Comparison of ENCODE assay signal across 8 cellular contexts in the genomic region with DNA sequence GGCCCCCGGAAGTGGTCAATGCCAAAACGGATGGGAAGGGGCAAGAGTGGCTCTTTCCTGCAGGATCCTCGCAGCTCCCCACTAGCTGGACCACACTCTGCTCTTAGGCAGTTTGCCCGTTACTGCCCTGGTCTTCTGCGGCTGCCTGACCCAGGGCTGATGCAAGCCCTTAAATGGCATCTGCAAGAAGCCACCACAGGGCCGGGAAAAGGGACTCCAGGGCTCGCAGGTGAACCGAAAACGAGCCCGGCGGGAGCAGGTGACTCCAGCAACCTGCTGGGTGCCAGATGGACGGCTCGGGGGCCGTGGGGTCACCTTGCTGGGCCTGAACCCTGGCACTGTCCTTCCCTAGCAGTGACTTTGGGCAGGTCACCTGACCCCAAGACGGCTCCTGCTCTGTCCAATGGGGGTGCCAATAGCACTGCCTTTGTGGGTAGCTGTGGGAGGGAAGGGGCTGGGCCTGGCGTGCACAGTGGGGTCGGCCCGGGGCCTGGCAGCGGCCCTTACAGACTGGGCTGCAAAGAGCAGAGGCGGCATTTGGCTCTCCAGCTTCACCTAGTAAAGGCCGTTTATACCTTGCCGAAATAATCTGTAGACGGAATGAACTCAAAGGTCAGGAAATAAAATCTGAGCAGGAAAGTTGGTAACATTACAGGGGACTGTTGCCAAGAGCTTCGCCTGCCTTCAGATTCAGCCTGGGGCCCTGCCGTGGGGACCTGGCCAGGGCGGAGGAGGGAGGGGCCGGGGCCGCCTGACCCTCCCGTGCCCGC. TPM values are rescaled to one million over a fixed set of nuclear protein-coding genes. Genes with fewer than 3 reads are reported as not detected.
A peak's percentile ranks its signal among the peaks of the same experiment; 100 is the strongest.
DNase-seq lines count a peak whose midpoint lies in the region; ATAC-seq, FAIRE-seq and TF ChIP-seq lines count a peak whose summit lies in the region.

No MANE protein-coding gene starts in this region.

- no peaks in the 10 kb centered on the region for H3K9me3 ChIP-seq in GM12878 (replicated peaks; ENCODE audit: control insufficient read depth, insufficient read depth, low read length)
- H3K9me3 ChIP-seq in HepG2 (ENCODE audit: low read length) = no peaks in the 10 kb centered on the region
- no peaks in the 10 kb centered on the region for H3K9me3 ChIP-seq in thymus (ENCODE audit: control insufficient read depth)

- in situ Hi-C loops in GM12878 (cut with MboI) = no loop called here
- in situ Hi-C loops in HepG2 (cut with HindIII; ENCODE audit: extremely low pct_ligation_motif_present, low pct_unique_long_range_greater_than_20kb) = no loop called here

- BruUV-seq in GM12878 (replicated peaks; lab: Mats Ljungman, UMichigan) (TSS peak; percentile 95), HepG2 (replicated peaks; lab: Mats Ljungman, UMichigan) (TSS peak; percentile 58)

- FAIRE-seq in GM12878 (lab: Jason Lieb, UNC) (no peak), HepG2 (lab: Jason Lieb, UNC) (peak; percentile 80)

- POLR2A ChIA-PET in GM12878 (lab: Charles Lee) (interaction anchor here (0.9 to 1.8 kb wide), 8 partner anchors 8 to 158 kb away, joined by 3 to 19 read pairs (median 5); a partner anchor contains a TSS), HepG2 (lab: Yijun Ruan, JAX) (interaction anchor here (0.9 to 3.4 kb wide), 11 partner anchors 11 to 210 kb away, joined by 4 to 41 read pairs (median 8); a partner anchor contains a TSS)

- peaks cover 8% of the 10 kb centered on the region for H3K4me1 ChIP-seq in GM12878 (ENCODE audit: control insufficient read depth, insufficient read depth, low read length)
- H3K4me1 ChIP-seq in HepG2 (ENCODE audit: insufficient read depth, low read length) = peaks cover 30% of the 10 kb centered on the region
- H3K4me1 ChIP-seq in thymus (ENCODE audit: control insufficient read depth, insufficient read depth, low read length) = peaks cover 18% of the 10 kb centered on the region

- H4K20me1 ChIP-seq in GM12878 (ENCODE audit: control insufficient read depth, insufficient read depth) = no peaks in the 10 kb centered on the region
- H4K20me1 ChIP-seq in HepG2 (ENCODE audit: insufficient read depth, low read length) = no peaks in the 10 kb centered on the region

- TF ChIP-seq EP300 in GM12878 (IDR thresholded peaks at IDR 0.05; ENCODE audit: borderline replicate concordance in 1 of 2, control insufficient read depth in 1 of 2, low read depth in 2 of 2, low read length in 2 of 2) (no peak), HepG2 (IDR thresholded peaks at IDR 0.05; ENCODE audit: low read depth in 2 of 2, low read length in 2 of 2) (no peak), HepG2 (CRISPR knock-in tag; IDR thresholded peaks at IDR 0.05; ENCODE audit: borderline replicate concordance) (no peak)

- TF ChIP-seq RAD21 in GM12878 (IDR thresholded peaks at IDR 0.05; ENCODE audit: insufficient read depth, low read depth, low read length) (no peak), HepG2 (CRISPR knock-in tag; IDR thresholded peaks at IDR 0.05) (no peak)

- ATAC-seq in GM19452 (IDR thresholded peaks at IDR 0.05; ENCODE audit: unreplicated experiment) (peak; percentile 4), GM12878 (peak; percentile 73), HepG2 (peak; percentile 17)

- CTCF ChIA-PET in GM12878 (lab: Yijun Ruan, JAX) = interaction anchor here (1.1 to 1.5 kb wide), 2 partner anchors 8 to 28 kb away, joined by 6 to 7 read pairs; no protein-coding TSS in a partner anchor
- CTCF ChIA-PET in HepG2 (lab: Yijun Ruan, JAX; ENCODE audit: low intra/inter-chr PET ratio, low total read pairs) = no interaction called here

- peak overlapping the region; percentile 89 for H3K9ac ChIP-seq in GM12878 (ENCODE audit: control insufficient read depth, insufficient read depth, low read length)
- H3K9ac ChIP-seq in HepG2 (ENCODE audit: insufficient read depth, low read depth, low read length) = peak overlapping the region; percentile 81

- H2AFZ ChIP-seq in GM12878 (ENCODE audit: control insufficient read depth, low read depth, low read length) (no peak overlapping the region; the same call in 1 of the 2 replicates), HepG2 (ENCODE audit: low read length) (no peak overlapping the region)

- RAD21 ChIA-PET in GM12878 (lab: Charles Lee; ENCODE audit: unreplicated experiment) = interaction anchor here (0.7 to 2.2 kb wide), 5 partner anchors 8 to 27 kb away, joined by 3 to 10 read pairs (median 6); no protein-coding TSS in a partner anchor

- H3K27ac ChIP-seq in C4-2B = peak overlapping the region; percentile 98
- H3K27ac ChIP-seq in GM12878 (ENCODE audit: control insufficient read depth, insufficient read depth) = peak overlapping the region; percentile 83
- H3K27ac ChIP-seq in HepG2 (ENCODE audit: extremely low read length, insufficient read depth, low read length) = peak overlapping the region; percentile 96
- peak overlapping the region; percentile 34 for H3K27ac ChIP-seq in thymus (ENCODE audit: low read depth)

- no peak for TF ChIP-seq POLR2A in GM12878 (IDR thresholded peaks at IDR 0.05; ENCODE audit: low read depth, low read length)
- TF ChIP-seq POLR2A in HepG2 (IDR thresholded peaks at IDR 0.05; ENCODE audit: insufficient read depth in 1 of 2, low read depth in 2 of 2, low read length in 2 of 2) = peak in 1 of 2 experiments; percentile 62; a peak in 2 of 4 replicates

- H3K27me3 ChIP-seq in GM12878 (replicated peaks in 1 of 2; ENCODE audit: control insufficient read depth in 2 of 2, insufficient read depth in 2 of 2, low read length in 1 of 2) (no peaks in the 10 kb centered on the region), HepG2 (ENCODE audit: control insufficient read depth in 1 of 2, insufficient read depth in 2 of 2, low read length in 2 of 2) (no peaks in the 10 kb centered on the region; a peak in 1 of 5 replicates), thymus (ENCODE audit: control insufficient read depth, insufficient read depth) (no peaks in the 10 kb centered on the region)

- 37% methylated on average over 30 of the region's 30 CpGs for WGBS in GM12878 (ENCODE audit: insufficient coverage, insufficient replicate concordance, low lambda C conversion rate, missing lambda C conversion rate)
- 11% methylated on average over 7 of the region's 30 CpGs for WGBS in HepG2 (ENCODE audit: low lambda C conversion rate)
- WGBS in thymus = 48% methylated on average over 30 of the region's 30 CpGs

- H3K79me2 ChIP-seq in GM12878 (ENCODE audit: control insufficient read depth, insufficient read depth, low read length) = peaks cover 31% of the 10 kb centered on the region
- no peaks in the 10 kb centered on the region for H3K79me2 ChIP-seq in HepG2 (ENCODE audit: insufficient read depth, low read length)

- TF ChIP-seq CTCF in C4-2B (conservative IDR thresholded peaks at IDR 0.05) (no peak), LNCaP clone FGC (IDR thresholded peaks at IDR 0.05; ENCODE audit: control insufficient read depth, extremely low read depth, insufficient read depth) (no peak), GM12878 (IDR thresholded peaks at IDR 0.05 in 2 of 3, conservative IDR thresholded peaks at IDR 0.05 in 1 of 3; ENCODE audit: control insufficient read depth in 2 of 3, extremely low read depth in 1 of 3, insufficient read depth in 1 of 3, low read depth in 3 of 3, low read length in 3 of 3) (no peak), HepG2 (CRISPR knock-in tag; IDR thresholded peaks at IDR 0.05) (no peak)

- intact Hi-C loops in GM12878 (cut with micrococcal nuclease; ENCODE audit: unreplicated experiment) = loop anchor here (1.0 kb wide), 1 partner anchor 8 kb away; no protein-coding TSS in a partner anchor
- intact Hi-C loops in HepG2 (cut with micrococcal nuclease; ENCODE audit: unreplicated experiment) = no loop called here

- H3K36me3 ChIP-seq in GM12878 (ENCODE audit: control insufficient read depth in 2 of 2, insufficient read depth in 2 of 2, low read length in 1 of 2) = peaks cover 0 to 3% of the 10 kb centered on the region in 2 experiments; a peak in 2 of 4 replicates
- no peaks in the 10 kb centered on the region for H3K36me3 ChIP-seq in HepG2 (replicated peaks in 1 of 2; ENCODE audit: control insufficient read depth in 1 of 2, insufficient read depth in 2 of 2, low read length in 2 of 2)
- H3K36me3 ChIP-seq in thymus (ENCODE audit: control insufficient read depth, insufficient read depth) = peaks cover 21% of the 10 kb centered on the region

- H3K4me3 ChIP-seq in LNCaP clone FGC (ENCODE audit: low read depth, low read length) = peak overlapping the region; percentile 64
- peak overlapping the region; percentile 92 for H3K4me3 ChIP-seq in GM12878
- peak overlapping the region; percentile 60 to 88 (median 83) for H3K4me3 ChIP-seq in HepG2 (replicated peaks in 1 of 3; ENCODE audit: insufficient read depth in 1 of 3, low read depth in 2 of 3, low read length in 3 of 3)
- H3K4me3 ChIP-seq in thymus (ENCODE audit: low read length) = peak overlapping the region; percentile 91

- DNase-seq in LNCaP clone FGC (ENCODE audit: low read depth) (no peak), GM12878 (ENCODE audit: low read depth, low spot score) (no peak), HepG2 (ENCODE audit: low spot score) (peak; percentile 61), NCI-H1930 (lab: John Stamatoyannopoulos, UW) (no peak), NCI-H446 treated with DMSO at 0.1 percent for 48 hours (lab: John Stamatoyannopoulos, UW) (no peak)

- SMC1A ChIA-PET in GM12878 (lab: Charles Lee; ENCODE audit: uncharacterized antibody, unreplicated experiment) = interaction anchor here (0.8 to 1.0 kb wide), 3 partner anchors 8 to 28 kb away, joined by 3 to 5 read pairs (median 3); no protein-coding TSS in a partner anchor

- H3K4me2 ChIP-seq in GM12878 (ENCODE audit: control insufficient read depth, insufficient read depth) = peak overlapping the region; percentile 64
- H3K4me2 ChIP-seq in HepG2 (ENCODE audit: low read depth, low read length) = peak overlapping the region; percentile 96

RNA-seq across cellular contexts. Expression of a gene that starts 1.2 kb away (rescaled TPM):
- 19.1 and 19.6 TPM in 2 replicates for total RNA-seq in GM12878 (2013; cell fraction: nucleolus; rRNA removed)
- total RNA-seq in GM12878 (2014; rRNA removed) (30.1 and 39.9 TPM in 2 replicates), GM12878 (2014; rRNA removed; fragmentation: Illumina TruSeq; extraction: Trizol) (8.5 and 10.4 TPM in 2 replicates), GM12878 (2021) (33.4 and 38.4 TPM in 2 replicates), HepG2 (2016; rRNA removed; fragmentation: Illumina TruSeq; extraction: Trizol) (12.0 and 13.9 TPM in 2 replicates)
- polyA plus RNA-seq in GM12878 (2011; ENCODE audit: low read depth) = 3.5 TPM
- polyA plus RNA-seq in GM12878 (2011; rRNA removed) (3.5 and 6.2 TPM in 2 replicates), GM12878 (2014; fragmentation: Illumina TruSeq; extraction: Trizol) (2.6 and 6.7 TPM in 2 replicates), GM12878 (2014; fragmentation: Nextera tagmentation; extraction: Ambion mirVana) (1 to 10 TPM in 1 of 2 experiments, under 1 TPM in 1; 0.39 to 1.2 TPM), GM12878 (2014; rRNA removed) (25.4 and 27.5 TPM in 2 replicates), GM12878 (2016; fragmentation: Nextera tagmentation; extraction: Ambion mirVana) (10 to 100 TPM in 1 of 2 experiments, 1 to 10 TPM in 1; 6.2 to 16.6 TPM), HepG2 (2011; rRNA removed) (5.5 and 7.1 TPM in 2 replicates), thymus (22.4 TPM)
- 9.3 and 16.0 TPM in 2 replicates for polyA plus RNA-seq in GM12878 (2011; cell fraction: cytosol; rRNA removed)
- polyA plus RNA-seq in GM12878 (2011; cell fraction: nucleus; rRNA removed) = 22.4 and 27.6 TPM in 2 replicates
- polyA plus RNA-seq in GM12878 (2012) = 9.7 and 11.4 TPM in 2 replicates
- 5.5 and 13.3 TPM in 2 replicates for polyA minus RNA-seq in GM12878 (2011; rRNA and poly(A)+ RNA removed)
- 7.3 and 8.3 TPM in 2 replicates for polyA minus RNA-seq in GM12878 (2011; cell fraction: cytosol; rRNA and poly(A)+ RNA removed)
- 12.8 and 25.1 TPM in 2 replicates for polyA minus RNA-seq in GM12878 (2011; cell fraction: nucleus; rRNA and poly(A)+ RNA removed)
- total RNA-seq in HepG2 (2016; cell fraction: cytosol; rRNA removed; fragmentation: Illumina TruSeq; extraction: Trizol; ENCODE audit: low read depth) = 7.7 and 7.9 TPM in 2 replicates
- total RNA-seq in HepG2 (2016; cell fraction: insoluble cytoplasmic fraction; rRNA removed; fragmentation: Illumina TruSeq; extraction: Trizol) = 9.6 and 13.9 TPM in 2 replicates
- total RNA-seq in HepG2 (2016; cell fraction: membrane; rRNA removed; fragmentation: Illumina TruSeq; extraction: Trizol) = 17.8 and 22.1 TPM in 2 replicates
- total RNA-seq in HepG2 (2016; cell fraction: nucleus; rRNA removed; fragmentation: Illumina TruSeq; extraction: Trizol) = 10.1 and 11.0 TPM in 2 replicates
- polyA plus RNA-seq in HepG2 (2011; cell fraction: cytosol; rRNA removed) = 7.1 and 10.4 TPM in 2 replicates
- 9.4 and 12.5 TPM in 2 replicates for polyA plus RNA-seq in HepG2 (2011; cell fraction: nucleus; rRNA removed)
- polyA plus RNA-seq in HepG2 (2012) = 6.0 and 9.5 TPM in 2 replicates
- 6.4 and 8.1 TPM in 2 replicates for polyA plus RNA-seq in HepG2 (2016; cell fraction: cytosol; fragmentation: Illumina TruSeq; extraction: Trizol; ENCODE audit: low read depth)
- 14.5 and 15.8 TPM in 2 replicates for polyA plus RNA-seq in HepG2 (2016; cell fraction: insoluble cytoplasmic fraction; fragmentation: Illumina TruSeq; extraction: Trizol; ENCODE audit: low read depth)
- 14.9 and 17.1 TPM in 2 replicates for polyA plus RNA-seq in HepG2 (2016; cell fraction: membrane; fragmentation: Illumina TruSeq; extraction: Trizol; ENCODE audit: low read depth)
- 14.9 and 17.4 TPM in 2 replicates for polyA plus RNA-seq in HepG2 (2016; cell fraction: nucleus; fragmentation: Illumina TruSeq; extraction: Trizol; ENCODE audit: insufficient read depth, low read depth)
- 18.3 and 50.6 TPM in 2 replicates for polyA minus RNA-seq in HepG2 (2011; rRNA and poly(A)+ RNA removed; ENCODE audit: low replicate concordance)
- polyA minus RNA-seq in HepG2 (2011; cell fraction: cytosol; rRNA and poly(A)+ RNA removed) = 7.9 and 8.8 TPM in 2 replicates
- 4.7 and 8.0 TPM in 2 replicates for polyA minus RNA-seq in HepG2 (2011; cell fraction: nucleus; rRNA and poly(A)+ RNA removed)

RNA-seq across cellular contexts. Expression of a gene that starts 22.4 kb away (rescaled TPM):
- total RNA-seq in GM12878 (2013; cell fraction: nucleolus; rRNA removed) = 11.9 and 13.5 TPM in 2 replicates
- 7.9 and 9.1 TPM in 2 replicates for total RNA-seq in GM12878 (2014; rRNA removed)
- 3.5 and 3.8 TPM in 2 replicates for total RNA-seq in GM12878 (2014; rRNA removed; fragmentation: Illumina TruSeq; extraction: Trizol)
- 14.2 and 14.7 TPM in 2 replicates for total RNA-seq in GM12878 (2021)
- polyA plus RNA-seq in GM12878 (2011; ENCODE audit: low read depth) = 1.1 TPM
- polyA plus RNA-seq in GM12878 (2011; rRNA removed) = 3.5 and 5.4 TPM in 2 replicates
- 7.9 and 9.6 TPM in 2 replicates for polyA plus RNA-seq in GM12878 (2011; cell fraction: cytosol; rRNA removed)
- 15.3 and 20.7 TPM in 2 replicates for polyA plus RNA-seq in GM12878 (2011; cell fraction: nucleus; rRNA removed)
- polyA plus RNA-seq in GM12878 (2012) = 3.8 and 4.4 TPM in 2 replicates
- 2.0 and 3.1 TPM in 2 replicates for polyA plus RNA-seq in GM12878 (2014; fragmentation: Illumina TruSeq; extraction: Trizol)
- polyA plus RNA-seq in GM12878 (2014; fragmentation: Nextera tagmentation; extraction: Ambion mirVana) = 1 to 10 TPM in 1 of 2 experiments, under 1 TPM in 1; 0.66 to 1.0 TPM
- 7.5 and 9.4 TPM in 2 replicates for polyA plus RNA-seq in GM12878 (2014; rRNA removed)
- polyA plus RNA-seq in GM12878 (2016; fragmentation: Nextera tagmentation; extraction: Ambion mirVana) = 1 to 10 TPM; 2.7 to 2.9 TPM
- polyA minus RNA-seq in GM12878 (2011; rRNA and poly(A)+ RNA removed) = 11.8 and 12.6 TPM in 2 replicates
- 7.3 and 9.0 TPM in 2 replicates for polyA minus RNA-seq in GM12878 (2011; cell fraction: cytosol; rRNA and poly(A)+ RNA removed)
- polyA minus RNA-seq in GM12878 (2011; cell fraction: nucleus; rRNA and poly(A)+ RNA removed) = 3.5 and 7.1 TPM in 2 replicates
- total RNA-seq in HepG2 (2016; rRNA removed; fragmentation: Illumina TruSeq; extraction: Trizol) = 10.5 and 12.3 TPM in 2 replicates
- total RNA-seq in HepG2 (2016; cell fraction: cytosol; rRNA removed; fragmentation: Illumina TruSeq; extraction: Trizol; ENCODE audit: low read depth) = 2.1 and 2.2 TPM in 2 replicates
- total RNA-seq in HepG2 (2016; cell fraction: insoluble cytoplasmic fraction; rRNA removed; fragmentation: Illumina TruSeq; extraction: Trizol) = 9.0 and 12.3 TPM in 2 replicates
- 5.3 TPM in 2 replicates for total RNA-seq in HepG2 (2016; cell fraction: membrane; rRNA removed; fragmentation: Illumina TruSeq; extraction: Trizol)
- total RNA-seq in HepG2 (2016; cell fraction: nucleus; rRNA removed; fragmentation: Illumina TruSeq; extraction: Trizol) = 8.0 and 9.6 TPM in 2 replicates
- 5.9 and 6.3 TPM in 2 replicates for polyA plus RNA-seq in HepG2 (2011; rRNA removed)
- 4.1 and 5.8 TPM in 2 replicates for polyA plus RNA-seq in HepG2 (2011; cell fraction: cytosol; rRNA removed)
- polyA plus RNA-seq in HepG2 (2011; cell fraction: nucleus; rRNA removed) = 28.9 and 40.8 TPM in 2 replicates
- polyA plus RNA-seq in HepG2 (2012) = 6.2 and 7.1 TPM in 2 replicates
- 0.80 TPM in 2 replicates for polyA plus RNA-seq in HepG2 (2016; cell fraction: cytosol; fragmentation: Illumina TruSeq; extraction: Trizol; ENCODE audit: low read depth)
- polyA plus RNA-seq in HepG2 (2016; cell fraction: insoluble cytoplasmic fraction; fragmentation: Illumina TruSeq; extraction: Trizol; ENCODE audit: low read depth) = 8.9 and 10.6 TPM in 2 replicates
- 2.4 and 2.5 TPM in 2 replicates for polyA plus RNA-seq in HepG2 (2016; cell fraction: membrane; fragmentation: Illumina TruSeq; extraction: Trizol; ENCODE audit: low read depth)
- 15.3 and 15.7 TPM in 2 replicates for polyA plus RNA-seq in HepG2 (2016; cell fraction: nucleus; fragmentation: Illumina TruSeq; extraction: Trizol; ENCODE audit: insufficient read depth, low read depth)
- polyA minus RNA-seq in HepG2 (2011; rRNA and poly(A)+ RNA removed; ENCODE audit: low replicate concordance) = 14.5 and 16.4 TPM in 2 replicates
- polyA minus RNA-seq in HepG2 (2011; cell fraction: cytosol; rRNA and poly(A)+ RNA removed) = 9.2 and 9.6 TPM in 2 replicates
- 10.6 and 13.4 TPM in 2 replicates for polyA minus RNA-seq in HepG2 (2011; cell fraction: nucleus; rRNA and poly(A)+ RNA removed)
- 4.4 TPM for polyA plus RNA-seq in thymus

Comparison
In these comparisons a context has a peak if more than half of its experiments do, and no peak if none do; other contexts are left out.
1. H3K27ac ChIP-seq: peak in every context shown above with its lines; median percentile 98 in C4-2B; 96 in HepG2; 83 in GM12878; 34 in thymus.
2. ATAC-seq: peak in every context shown above with its lines; median percentile 73 in GM12878; 17 in HepG2; 4 in GM19452.